8 cellular contexts compared by ENCODE assay signal in the genomic region with DNA sequence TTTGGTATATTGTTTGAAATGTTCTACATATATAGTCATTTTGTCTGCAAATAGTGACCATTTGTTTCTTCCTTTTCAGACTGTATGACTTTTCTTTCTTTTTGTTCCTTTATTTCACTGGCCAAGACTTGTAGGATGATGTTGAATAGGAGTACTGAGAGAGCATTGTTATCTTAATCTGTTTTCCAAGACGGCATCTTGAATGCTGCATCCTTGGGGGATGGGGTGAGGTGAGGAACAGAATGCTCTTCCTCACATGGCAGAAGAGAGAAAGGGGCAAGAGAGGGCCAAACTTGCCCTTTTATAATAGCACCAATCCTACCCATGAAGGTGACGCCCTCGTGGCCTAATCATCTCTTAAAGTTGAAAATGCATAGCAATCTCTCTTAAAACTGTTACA.
"Had no signal": no experiment of that assay in that cellular context is flagged by ENCODE, and none has a peak within 500 bp of the region (broad histone marks: within the 10 kb centered on the region; RNA-seq: fewer than 3 reads in every experiment).

No MANE protein-coding gene starts in this region.

- H3K9ac ChIP-seq: GM23248 had no signal

- H3K27ac ChIP-seq: GM23248, HL-60 had no signal

- H3K36me3 ChIP-seq: HAP-1 had no signal

- ATAC-seq: HCT116, HepG2 had no signal

- H3K27me3 Mint-ChIP-seq: IgD-negative memory B cell had no signal

- H3K4me3 Mint-ChIP-seq: HFFc6 had no signal

- H3K4me3 ChIP-seq: GM23248, HAP-1 had no signal

- H3K27ac Mint-ChIP-seq: HFFc6 had no signal

- H3K4me1 ChIP-seq: HAP-1 had no signal

- DNase-seq: GM23248, H7, HFFc6 had no signal
